1 cellular context compared by ENCODE assay signal in genomic region chr6:149717588-149718458, GRCh38.
TF ChIP-seq lines count a peak whose summit lies in the region.

LATS1 (minus strand) TSS chr6:149718101; CDS start chr6:149702126, 15,975 bp downstream.

TF ChIP-seq in HepG2, 621 proteins besides CTCF, POLR2A, EP300 and RAD21 (continued from another document and continues in another):
- TF ChIP-seq ZFP82 (CRISPR knock-in tag; IDR thresholded peaks at IDR 0.05; ENCODE audit: borderline replicate concordance), result no peak; the same call in 1 of the 2 replicates
- no peak for TF ChIP-seq ZBTB37 (CRISPR knock-in tag; IDR thresholded peaks at IDR 0.05)
- TF ChIP-seq ZNF776 (CRISPR knock-in tag; IDR thresholded peaks at IDR 0.05), result peak; percentile 95
- TF ChIP-seq ZNF180 (CRISPR knock-in tag; IDR thresholded peaks at IDR 0.05; ENCODE audit: borderline replicate concordance, low read depth), result no peak
- no peak for TF ChIP-seq ARNT (IDR thresholded peaks at IDR 0.05)
- TF ChIP-seq PLSCR1 (CRISPR knock-in tag; IDR thresholded peaks at IDR 0.05; ENCODE audit: borderline replicate concordance), result peak; percentile 91; the same call in 1 of the 2 replicates
- TF ChIP-seq ZNF143 (CRISPR knock-in tag; IDR thresholded peaks at IDR 0.05), result peak; percentile 91
- peak; percentile 96 for TF ChIP-seq ZSCAN31 (CRISPR knock-in tag; IDR thresholded peaks at IDR 0.05; ENCODE audit: low read depth)
- peak; percentile 71; the same call in 1 of the 2 replicates for TF ChIP-seq MIER3 (CRISPR knock-in tag; IDR thresholded peaks at IDR 0.05; ENCODE audit: borderline replicate concordance)
- TF ChIP-seq SNAPC4 (CRISPR knock-in tag; IDR thresholded peaks at IDR 0.05), result no peak; the same call in none of the 2 replicates
- peak; percentile 94; the same call in 1 of the 2 replicates for TF ChIP-seq ZNF510 (CRISPR knock-in tag; IDR thresholded peaks at IDR 0.05; ENCODE audit: low read depth)
- TF ChIP-seq ZBTB14 (CRISPR knock-in tag; IDR thresholded peaks at IDR 0.05), result peak; percentile 68; the same call in 1 of the 2 replicates
- TF ChIP-seq ZNF235 (CRISPR knock-in tag; IDR thresholded peaks at IDR 0.05; ENCODE audit: borderline replicate concordance), result no peak; the same call in 1 of the 2 replicates
- TF ChIP-seq ZNF883 (CRISPR knock-in tag; IDR thresholded peaks at IDR 0.05; ENCODE audit: not compliant biosample characterization), result peak; percentile 98
- peak; percentile 69 for TF ChIP-seq HDAC2 (CRISPR knock-in tag; IDR thresholded peaks at IDR 0.05)
- TF ChIP-seq ZNF75D (CRISPR knock-in tag; IDR thresholded peaks at IDR 0.05; ENCODE audit: borderline replicate concordance), result no peak; the same call in 1 of the 2 replicates
- TF ChIP-seq ZNF547 (CRISPR knock-in tag; IDR thresholded peaks at IDR 0.05), result peak; percentile 96
- peak; percentile 54; the same call in 1 of the 2 replicates for TF ChIP-seq NFATC3 (CRISPR knock-in tag; IDR thresholded peaks at IDR 0.05)
- TF ChIP-seq ZNF10 (CRISPR knock-in tag; IDR thresholded peaks at IDR 0.05; ENCODE audit: borderline replicate concordance, low read depth), result 0 out of 2 replicates have a peak, but pooled peaks have one; percentile 42
- peak; percentile 77 for TF ChIP-seq WIZ (CRISPR knock-in tag; IDR thresholded peaks at IDR 0.05)
- TF ChIP-seq NR2F6 (IDR thresholded peaks at IDR 0.05), result no peak
- TF ChIP-seq NR2F6 (CRISPR knock-in tag; IDR thresholded peaks at IDR 0.05), result peak; percentile 31; the same call in 1 of the 2 replicates
- peak; percentile 85 for TF ChIP-seq SAP130 (CRISPR knock-in tag; IDR thresholded peaks at IDR 0.05; ENCODE audit: low read depth)
- peak; percentile 71; the same call in 1 of the 2 replicates for TF ChIP-seq SMAD3 (CRISPR knock-in tag; IDR thresholded peaks at IDR 0.05)
- TF ChIP-seq ZBTB42 (CRISPR knock-in tag; IDR thresholded peaks at IDR 0.05), result peak; percentile 84
- TF ChIP-seq ZNF773 (CRISPR knock-in tag; IDR thresholded peaks at IDR 0.05; ENCODE audit: borderline replicate concordance), result no peak
- TF ChIP-seq, protein P1, sequence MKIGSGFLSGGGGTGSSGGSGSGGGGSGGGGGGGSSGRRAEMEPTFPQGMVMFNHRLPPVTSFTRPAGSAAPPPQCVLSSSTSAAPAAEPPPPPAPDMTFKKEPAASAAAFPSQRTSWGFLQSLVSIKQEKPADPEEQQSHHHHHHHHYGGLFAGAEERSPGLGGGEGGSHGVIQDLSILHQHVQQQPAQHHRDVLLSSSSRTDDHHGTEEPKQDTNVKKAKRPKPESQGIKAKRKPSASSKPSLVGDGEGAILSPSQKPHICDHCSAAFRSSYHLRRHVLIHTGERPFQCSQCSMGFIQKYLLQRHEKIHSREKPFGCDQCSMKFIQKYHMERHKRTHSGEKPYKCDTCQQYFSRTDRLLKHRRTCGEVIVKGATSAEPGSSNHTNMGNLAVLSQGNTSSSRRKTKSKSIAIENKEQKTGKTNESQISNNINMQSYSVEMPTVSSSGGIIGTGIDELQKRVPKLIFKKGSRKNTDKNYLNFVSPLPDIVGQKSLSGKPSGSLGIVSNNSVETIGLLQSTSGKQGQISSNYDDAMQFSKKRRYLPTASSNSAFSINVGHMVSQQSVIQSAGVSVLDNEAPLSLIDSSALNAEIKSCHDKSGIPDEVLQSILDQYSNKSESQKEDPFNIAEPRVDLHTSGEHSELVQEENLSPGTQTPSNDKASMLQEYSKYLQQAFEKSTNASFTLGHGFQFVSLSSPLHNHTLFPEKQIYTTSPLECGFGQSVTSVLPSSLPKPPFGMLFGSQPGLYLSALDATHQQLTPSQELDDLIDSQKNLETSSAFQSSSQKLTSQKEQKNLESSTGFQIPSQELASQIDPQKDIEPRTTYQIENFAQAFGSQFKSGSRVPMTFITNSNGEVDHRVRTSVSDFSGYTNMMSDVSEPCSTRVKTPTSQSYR (CRISPR knock-in tag; IDR thresholded peaks at IDR 0.05; ENCODE audit: borderline replicate concordance), result peak; percentile 78
- TF ChIP-seq, protein P2, sequence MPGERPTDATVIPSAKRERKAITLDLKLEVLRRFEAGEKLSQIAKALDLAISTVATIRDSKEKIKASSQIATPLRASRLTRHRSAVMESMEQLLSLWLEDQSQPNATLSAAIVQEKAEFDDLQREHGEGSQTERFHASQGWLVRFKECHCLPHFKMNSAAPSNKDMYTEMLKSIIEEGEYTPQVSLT (CRISPR knock-in tag; IDR thresholded peaks at IDR 0.05; ENCODE audit: borderline replicate concordance, low read depth), result no peak; the same call in 1 of the 2 replicates
- peak; percentile 94 for TF ChIP-seq GZF1 (CRISPR knock-in tag; IDR thresholded peaks at IDR 0.05)
- TF ChIP-seq PHF8 (CRISPR knock-in tag; IDR thresholded peaks at IDR 0.05), result peak; percentile 99
- TF ChIP-seq ZNF720 (CRISPR knock-in tag; IDR thresholded peaks at IDR 0.05), result no peak
- peak; percentile 5; the same call in 1 of the 2 replicates for TF ChIP-seq ZNF7 (CRISPR knock-in tag; IDR thresholded peaks at IDR 0.05)
- no peak for TF ChIP-seq ZNF496 (CRISPR knock-in tag; IDR thresholded peaks at IDR 0.05; ENCODE audit: insufficient replicate concordance)
- TF ChIP-seq ZBTB38 (CRISPR knock-in tag; IDR thresholded peaks at IDR 0.05), result peak; percentile 79
- TF ChIP-seq ZSCAN30 (CRISPR knock-in tag; IDR thresholded peaks at IDR 0.05), result peak; percentile 89
- TF ChIP-seq REXO4 (CRISPR knock-in tag; IDR thresholded peaks at IDR 0.05; ENCODE audit: borderline replicate concordance), result peak; percentile 71
- no peak for TF ChIP-seq RAD51 (IDR thresholded peaks at IDR 0.05; ENCODE audit: borderline replicate concordance)
- TF ChIP-seq ZNF383 (CRISPR knock-in tag; IDR thresholded peaks at IDR 0.05; ENCODE audit: borderline replicate concordance), result peak; percentile 96
- TF ChIP-seq HNRNPL (IDR thresholded peaks at IDR 0.05; ENCODE audit: low read depth, low read length), result 0 out of 2 replicates have a peak, but pooled peaks have one; percentile 32
- TF ChIP-seq ZNF44 (CRISPR knock-in tag; IDR thresholded peaks at IDR 0.05), result no peak; the same call in 1 of the 2 replicates
- peak; percentile 72 for TF ChIP-seq ZNF552 (CRISPR knock-in tag; IDR thresholded peaks at IDR 0.05; ENCODE audit: borderline replicate concordance)
- 0 out of 2 replicates have a peak, but pooled peaks have one; percentile 44 for TF ChIP-seq CEBPG (CRISPR knock-in tag; IDR thresholded peaks at IDR 0.05)
- TF ChIP-seq, protein P3, sequence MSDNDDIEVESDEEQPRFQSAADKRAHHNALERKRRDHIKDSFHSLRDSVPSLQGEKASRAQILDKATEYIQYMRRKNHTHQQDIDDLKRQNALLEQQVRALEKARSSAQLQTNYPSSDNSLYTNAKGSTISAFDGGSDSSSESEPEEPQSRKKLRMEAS (IDR thresholded peaks at IDR 0.05), result peak; percentile 89
- TF ChIP-seq ZNF841 (CRISPR knock-in tag; IDR thresholded peaks at IDR 0.05; ENCODE audit: borderline replicate concordance), result peak; percentile 92; the same call in 1 of the 2 replicates
- TF ChIP-seq MZF1 (CRISPR knock-in tag; IDR thresholded peaks at IDR 0.05; ENCODE audit: borderline replicate concordance), result peak; percentile 98
- TF ChIP-seq, protein P4, sequence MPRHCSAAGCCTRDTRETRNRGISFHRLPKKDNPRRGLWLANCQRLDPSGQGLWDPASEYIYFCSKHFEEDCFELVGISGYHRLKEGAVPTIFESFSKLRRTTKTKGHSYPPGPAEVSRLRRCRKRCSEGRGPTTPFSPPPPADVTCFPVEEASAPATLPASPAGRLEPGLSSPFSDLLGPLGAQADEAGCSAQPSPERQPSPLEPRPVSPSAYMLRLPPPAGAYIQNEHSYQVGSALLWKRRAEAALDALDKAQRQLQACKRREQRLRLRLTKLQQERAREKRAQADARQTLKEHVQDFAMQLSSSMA (CRISPR knock-in tag; IDR thresholded peaks at IDR 0.05), result peak; percentile 97
- TF ChIP-seq KLF6 (CRISPR knock-in tag; IDR thresholded peaks at IDR 0.05), result peak; percentile 79
- peak; percentile 99 for TF ChIP-seq ZNF350 (CRISPR knock-in tag; IDR thresholded peaks at IDR 0.05; ENCODE audit: borderline replicate concordance, low read depth)
- peak; percentile 92; the same call in 1 of the 2 replicates for TF ChIP-seq ZNF138 (CRISPR knock-in tag; IDR thresholded peaks at IDR 0.05; ENCODE audit: low read depth)
- peak; percentile 57; the same call in 1 of the 2 replicates for TF ChIP-seq MLXIP (CRISPR knock-in tag; IDR thresholded peaks at IDR 0.05; ENCODE audit: borderline replicate concordance)
- TF ChIP-seq RARA (CRISPR knock-in tag; IDR thresholded peaks at IDR 0.05), result peak; percentile 33
- peak; percentile 90 for TF ChIP-seq AHR (CRISPR knock-in tag; IDR thresholded peaks at IDR 0.05)
- TF ChIP-seq ISL2 (CRISPR knock-in tag; IDR thresholded peaks at IDR 0.05), result peak; percentile 55; the same call in 1 of the 2 replicates
- TF ChIP-seq TMF1 (CRISPR knock-in tag; IDR thresholded peaks at IDR 0.05; ENCODE audit: low read depth), result peak; percentile 71
- TF ChIP-seq BCL6 (CRISPR knock-in tag; IDR thresholded peaks at IDR 0.05), result peak; percentile 39
- peak; percentile 99 for TF ChIP-seq GTF3A (CRISPR knock-in tag; conservative IDR thresholded peaks at IDR 0.05)
- no peak for TF ChIP-seq PAF1 (CRISPR knock-in tag; IDR thresholded peaks at IDR 0.05)
